Comparison of ENCODE assay signal across 11 cellular contexts in the genomic region with DNA sequence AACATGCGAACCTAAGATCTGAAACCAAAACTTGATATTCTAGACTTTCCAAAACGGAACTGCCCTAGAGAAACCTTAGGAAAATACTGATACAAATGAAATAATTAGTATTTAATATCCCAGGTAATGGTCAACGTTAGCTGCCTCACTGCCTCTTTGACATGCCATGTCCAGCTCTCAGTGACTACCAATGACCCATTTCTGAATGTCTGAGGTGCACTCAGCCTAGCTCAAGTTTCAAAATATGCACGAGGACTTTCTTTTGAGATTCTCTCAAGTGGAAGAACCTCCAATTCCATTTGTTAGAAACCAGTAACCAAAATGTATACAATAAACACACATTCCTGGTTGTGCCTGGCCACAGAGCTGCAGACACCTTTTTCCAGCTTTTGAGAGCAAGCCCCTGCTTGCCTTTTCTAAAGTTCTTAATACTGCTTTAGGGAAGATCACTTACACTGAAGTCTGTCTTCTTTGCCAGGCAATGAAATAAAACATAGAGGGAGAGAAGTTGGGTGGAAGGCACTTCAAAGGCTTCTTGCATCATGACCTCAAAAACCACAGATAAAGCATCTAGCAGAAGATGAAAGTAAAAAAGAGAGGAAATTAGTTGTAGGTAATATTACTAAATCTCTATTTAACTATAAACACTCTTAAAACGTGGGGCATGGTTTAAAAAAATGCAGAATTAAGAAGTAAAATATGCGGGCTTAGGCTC.
DNase-seq lines count a peak whose midpoint lies in the region; ATAC-seq, FAIRE-seq and TF ChIP-seq lines count a peak whose summit lies in the region.
"Had no signal": no experiment of that assay in that cellular context is flagged by ENCODE, and none has a peak within 500 bp of the region (broad histone marks: within the 10 kb centered on the region; RNA-seq: fewer than 3 reads in every experiment).

No MANE protein-coding gene starts in this region.

- TF ChIP-seq RAD21 in HepG2 (CRISPR knock-in tag; IDR thresholded peaks at IDR 0.05), result no peak

- H3K4me3 ChIP-seq in HepG2 (replicated peaks in 1 of 3; ENCODE audit: insufficient read depth in 1 of 3, low read depth in 2 of 3, low read length in 3 of 3) (no peak overlapping the region), right lobe of liver (no peak overlapping the region), OCI-LY1 (ENCODE audit: low read depth, low read length, poor library complexity, severe bottlenecking) (peak overlapping the region; percentile 27), choroid plexus epithelial cell (ENCODE audit: low read depth, low read length) (no peak overlapping the region)

- no peak for TF ChIP-seq POLR2A in HepG2 (IDR thresholded peaks at IDR 0.05; ENCODE audit: insufficient read depth in 1 of 2, low read depth in 2 of 2, low read length in 2 of 2)
- no peak for TF ChIP-seq POLR2A in right lobe of liver (IDR thresholded peaks at IDR 0.05)

- H3K27ac ChIP-seq in HepG2 (ENCODE audit: extremely low read length, insufficient read depth, low read length) (no peak overlapping the region), right lobe of liver (no peak overlapping the region), OCI-LY1 (ENCODE audit: low read depth, low read length, poor library complexity, severe bottlenecking) (peak overlapping the region; percentile 96)

- H2AFZ ChIP-seq in HepG2 (ENCODE audit: low read length) (no peak overlapping the region), OCI-LY1 (ENCODE audit: low read length) (no peak overlapping the region)

- intact Hi-C loops in HepG2 (cut with micrococcal nuclease; ENCODE audit: unreplicated experiment) (no loop called here), right lobe of liver (cut with DNase I) (no loop called here)

- H3K79me2 ChIP-seq in HepG2 (ENCODE audit: insufficient read depth, low read length), result no peaks in the 10 kb centered on the region
- H3K79me2 ChIP-seq in OCI-LY1 (ENCODE audit: insufficient read depth, low read length), result no peaks in the 10 kb centered on the region

- FAIRE-seq in HepG2 (lab: Jason Lieb, UNC), result no peak
- FAIRE-seq: HTR-8/SVneo had no signal

- no peak overlapping the region for H3K9ac ChIP-seq in HepG2 (ENCODE audit: insufficient read depth, low read depth, low read length)
- peak overlapping the region; percentile 42 for H3K9ac ChIP-seq in OCI-LY1 (ENCODE audit: low read length)

- H3K9me3 ChIP-seq in HepG2 (ENCODE audit: low read length) (no peaks in the 10 kb centered on the region), right lobe of liver (no peaks in the 10 kb centered on the region), OCI-LY1 (ENCODE audit: low read length) (no peaks in the 10 kb centered on the region)

- H3K27me3 ChIP-seq in HepG2 (ENCODE audit: control insufficient read depth in 1 of 2, insufficient read depth in 2 of 2, low read length in 2 of 2) (no peaks in the 10 kb centered on the region), right lobe of liver (no peaks in the 10 kb centered on the region), OCI-LY1 (ENCODE audit: insufficient read depth, low read length) (no peaks in the 10 kb centered on the region)

- H3K36me3 ChIP-seq in HepG2 (replicated peaks in 1 of 2; ENCODE audit: control insufficient read depth in 1 of 2, insufficient read depth in 2 of 2, low read length in 2 of 2) (peaks cover 11 to 53% of the 10 kb centered on the region in 2 experiments), right lobe of liver (peaks cover 0 to 12% (median 0%) of the 10 kb centered on the region in 4 donors), OCI-LY1 (ENCODE audit: insufficient read depth, low read length) (peaks cover 75% of the 10 kb centered on the region)

- H4K20me1 ChIP-seq in HepG2 (ENCODE audit: insufficient read depth, low read length) (no peaks in the 10 kb centered on the region), OCI-LY1 (ENCODE audit: insufficient read depth, low read length) (no peaks in the 10 kb centered on the region)

- POLR2A ChIA-PET in HepG2 (lab: Yijun Ruan, JAX), result no interaction called here

- WGBS in HepG2 (ENCODE audit: low lambda C conversion rate), result 85% methylated on average over 6 of the region's 6 CpGs
- WGBS in right lobe of liver (ENCODE audit: insufficient coverage, low coverage, low lambda C conversion rate, missing lambda C conversion rate), result 65% methylated on average over 6 of the region's 6 CpGs

- H3K9me2 ChIP-seq in OCI-LY1 (ENCODE audit: low read depth, low read length), result no peaks in the 10 kb centered on the region

- CTCF ChIA-PET in HepG2 (lab: Yijun Ruan, JAX; ENCODE audit: low intra/inter-chr PET ratio, low total read pairs), result no interaction called here

- no peak for TF ChIP-seq EP300 in HepG2 (IDR thresholded peaks at IDR 0.05; ENCODE audit: low read depth in 2 of 2, low read length in 2 of 2)
- TF ChIP-seq EP300 in HepG2 (CRISPR knock-in tag; IDR thresholded peaks at IDR 0.05; ENCODE audit: borderline replicate concordance), result no peak

- ATAC-seq in HepG2 (no peak), right lobe of liver (no peak), HG03108 (IDR thresholded peaks at IDR 0.05; ENCODE audit: unreplicated experiment) (no peak)

- DNase-seq in HepG2 (ENCODE audit: low spot score) (no peak), right lobe of liver (no peak), choroid plexus epithelial cell (ENCODE audit: low read depth) (peak; percentile 67), NCI-H524 treated with DMSO at 0.1 percent for 48 hours (lab: John Stamatoyannopoulos, UW) (no peak), NCI-H2029 treated with DMSO at 0.1 percent for 48 hours (lab: John Stamatoyannopoulos, UW) (no peak)
- DNase-seq in stimulated activated CD4-positive, alpha-beta T cell treated with anti-CD3 and anti-CD28 coated beads, Interleukin-2, amount 100 ng/mL, for 48 hours, result no peak
- DNase-seq: C1 segment of cervical spinal cord, head of caudate nucleus had no signal

- no TSS peak for BruUV-seq in HepG2 (replicated peaks; lab: Mats Ljungman, UMichigan)

- TF ChIP-seq CTCF in HepG2 (CRISPR knock-in tag; IDR thresholded peaks at IDR 0.05) (no peak), right lobe of liver (IDR thresholded peaks at IDR 0.05) (no peak), OCI-LY1 (IDR thresholded peaks at IDR 0.05; ENCODE audit: low read length) (no peak), choroid plexus epithelial cell (conservative IDR thresholded peaks at IDR 0.05; ENCODE audit: low read depth, low read length) (no peak)

- H3K4me2 ChIP-seq in HepG2 (ENCODE audit: low read depth, low read length) (no peak overlapping the region), OCI-LY1 (ENCODE audit: low read length) (peak overlapping the region; percentile 55)

- no peaks in the 10 kb centered on the region for H3K4me1 ChIP-seq in HepG2 (ENCODE audit: insufficient read depth, low read length)
- no peaks in the 10 kb centered on the region for H3K4me1 ChIP-seq in right lobe of liver
- peaks cover 78% of the 10 kb centered on the region for H3K4me1 ChIP-seq in OCI-LY1 (ENCODE audit: insufficient read depth, low read length, severe bottlenecking)

- no peaks in the 10 kb centered on the region; the same call in 1 of the 2 replicates for H3F3A ChIP-seq in OCI-LY1 (ENCODE audit: insufficient read depth, low read length)

- in situ Hi-C loops in HepG2 (cut with HindIII; ENCODE audit: extremely low pct_ligation_motif_present, low pct_unique_long_range_greater_than_20kb), result no loop called here

TF ChIP-seq in HepG2, 621 proteins besides CTCF, POLR2A, EP300 and RAD21:
- TF ChIP-seq ZNF3 (CRISPR knock-in tag; IDR thresholded peaks at IDR 0.05) (no peak), SP4 (CRISPR knock-in tag; IDR thresholded peaks at IDR 0.05) (no peak), TCF7 (IDR thresholded peaks at IDR 0.05; ENCODE audit: low read depth) (peak; percentile 32; the same call in 1 of the 2 replicates), ZNF788 (CRISPR knock-in tag; IDR thresholded peaks at IDR 0.05; ENCODE audit: borderline replicate concordance) (no peak), AGO1 (IDR thresholded peaks at IDR 0.05; ENCODE audit: low read depth, low read length, poor library complexity, severe bottlenecking) (no peak), TCF7L2 (IDR thresholded peaks at IDR 0.05; ENCODE audit: low read depth, low read length) (peak; percentile 41; the same call in 1 of the 2 replicates)
